Comparison of ENCODE assay signal across 2 cellular contexts in the genomic region with DNA sequence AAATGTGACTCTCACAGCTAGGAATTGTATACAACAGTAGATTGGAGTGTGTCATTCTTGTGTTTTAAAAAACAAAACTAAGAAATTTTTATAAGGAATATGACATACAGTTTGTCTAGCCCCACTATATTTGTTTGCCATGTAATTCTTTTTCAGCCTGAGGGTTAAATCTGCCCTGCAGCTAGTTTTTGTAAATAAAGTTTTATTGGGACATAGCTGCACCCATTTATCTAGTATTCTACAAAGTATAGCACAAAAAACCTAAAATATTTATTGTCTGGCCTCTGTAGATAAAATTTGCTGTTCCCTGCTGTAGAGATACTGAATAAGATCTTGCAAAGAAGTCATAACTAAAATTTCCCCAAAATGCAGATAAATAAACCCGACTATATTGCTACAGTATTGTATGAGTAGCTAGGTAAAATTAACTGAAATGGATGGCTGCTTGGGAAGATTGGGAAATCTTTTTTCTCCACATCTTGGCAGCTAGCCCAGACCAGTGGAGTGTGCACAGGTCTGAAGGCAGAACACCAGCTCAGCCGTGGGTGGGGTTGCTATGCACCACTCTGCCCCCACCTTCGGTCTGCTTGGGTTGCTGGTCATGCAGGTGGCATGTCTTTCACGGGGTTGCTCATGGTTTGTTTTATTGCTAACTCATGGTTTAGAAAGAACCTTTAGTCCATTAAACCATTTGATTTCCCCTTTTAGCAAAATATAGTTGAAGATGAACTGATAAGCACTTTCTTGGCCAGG.
TF ChIP-seq lines count a peak whose summit lies in the region.

No MANE protein-coding gene starts in this region.

TF ChIP-seq in HEK293, 187 proteins besides CTCF, POLR2A, EP300 and RAD21 (continued from another document and continues in another):
- TF ChIP-seq, protein P1, sequence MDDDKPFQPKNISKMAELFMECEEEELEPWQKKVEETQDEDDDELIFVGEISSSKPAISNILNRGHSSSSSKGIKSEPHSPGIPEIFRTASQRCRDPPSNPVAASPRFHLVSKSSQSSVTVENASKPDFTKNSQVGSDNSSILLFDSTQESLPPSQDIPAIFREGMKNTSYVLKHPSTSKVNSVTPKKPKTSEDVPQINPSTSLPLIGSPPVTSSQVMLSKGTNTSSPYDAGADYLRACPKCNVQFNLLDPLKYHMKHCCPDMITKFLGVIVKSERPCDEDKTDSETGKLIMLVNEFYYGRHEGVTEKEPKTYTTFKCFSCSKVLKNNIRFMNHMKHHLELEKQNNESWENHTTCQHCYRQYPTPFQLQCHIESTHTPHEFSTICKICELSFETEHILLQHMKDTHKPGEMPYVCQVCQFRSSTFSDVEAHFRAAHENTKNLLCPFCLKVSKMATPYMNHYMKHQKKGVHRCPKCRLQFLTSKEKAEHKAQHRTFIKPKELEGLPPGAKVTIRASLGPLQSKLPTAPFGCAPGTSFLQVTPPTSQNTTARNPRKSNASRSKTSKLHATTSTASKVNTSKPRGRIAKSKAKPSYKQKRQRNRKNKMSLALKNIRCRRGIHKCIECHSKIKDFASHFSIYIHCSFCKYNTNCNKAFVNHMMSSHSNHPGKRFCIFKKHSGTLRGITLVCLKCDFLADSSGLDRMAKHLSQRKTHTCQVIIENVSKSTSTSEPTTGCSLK (tag by site-specific recombination; IDR thresholded peaks at IDR 0.05), result no peak
- TF ChIP-seq ZNF529 (tag by site-specific recombination; IDR thresholded peaks at IDR 0.05; ENCODE audit: insufficient replicate concordance), result no peak
- peak; percentile 36; the same call in 1 of the 2 replicates for TF ChIP-seq PATZ1 (tag by site-specific recombination; IDR thresholded peaks at IDR 0.05)
- peak; percentile 38 for TF ChIP-seq EGR2 (tag by site-specific recombination; IDR thresholded peaks at IDR 0.05; ENCODE audit: low read depth)
- TF ChIP-seq PRDM6 (tag by site-specific recombination; IDR thresholded peaks at IDR 0.05), result peak; percentile 70
- TF ChIP-seq ZFHX2 (tag by site-specific recombination; conservative IDR thresholded peaks at IDR 0.05), result peak; percentile 77
- TF ChIP-seq ZNF362 (tag by site-specific recombination; IDR thresholded peaks at IDR 0.05), result 0 out of 2 replicates have a peak, but pooled peaks have one; percentile 19
- TF ChIP-seq ZNF155 (tag by site-specific recombination; IDR thresholded peaks at IDR 0.05), result no peak
- TF ChIP-seq ZNF600 (tag by site-specific recombination; IDR thresholded peaks at IDR 0.05), result peak; percentile 92
- 0 out of 2 replicates have a peak, but pooled peaks have one; percentile 50 for TF ChIP-seq ZNF18 (tag by site-specific recombination; IDR thresholded peaks at IDR 0.05)
- peak; percentile 57 for TF ChIP-seq ZBTB17 (tag by site-specific recombination; IDR thresholded peaks at IDR 0.05)

TF ChIP-seq in liver, 16 proteins besides CTCF, POLR2A, EP300 and RAD21 (continued from another document):
- peak; percentile 10 for TF ChIP-seq REST (IDR thresholded peaks at IDR 0.05)
